In genomic region chr20:36268501-36269342, GRCh38 we compare ENCODE assay signal across 27 cellular contexts. TPM values are rescaled to one million over a fixed set of nuclear protein-coding genes. Genes with fewer than 3 reads are reported as not detected.
DNase-seq lines count a peak whose midpoint lies in the region; FAIRE-seq and TF ChIP-seq lines count a peak whose summit lies in the region.
"Had no signal": no experiment of that assay in that cellular context is flagged by ENCODE, and none has a peak within 500 bp of the region (broad histone marks: within the 10 kb centered on the region; RNA-seq: fewer than 3 reads in every experiment).

No MANE protein-coding gene starts in this region.

- H3K4me1 ChIP-seq in astrocyte (ENCODE audit: insufficient read depth, low read length) (no peaks in the 10 kb centered on the region), mesendoderm (ENCODE audit: control insufficient read depth, low read depth, low read length) (no peaks in the 10 kb centered on the region)
- H3K4me1 ChIP-seq: A549, HAP-1, lower lobe of right lung, prostate gland, transverse colon had no signal

- no peak overlapping the region for H3K18ac ChIP-seq in mesendoderm (ENCODE audit: low read length)

- no peak overlapping the region for H4K5ac ChIP-seq in mesendoderm (ENCODE audit: low read length)

- H3K36me3 Mint-ChIP-seq in astrocyte (ENCODE audit: low read depth, unreplicated experiment), result no peaks in the 10 kb centered on the region
- H3K36me3 Mint-ChIP-seq: activated naive CD8-positive, alpha-beta T cell treated with anti-CD3 and anti-CD28 coated beads for 36 hours; CD8-positive, alpha-beta memory T cell had no signal

- no peaks in the 10 kb centered on the region for H3K79me1 ChIP-seq in mesendoderm (ENCODE audit: low read length)

- H3K36me3 ChIP-seq in astrocyte (ENCODE audit: insufficient read depth, low read length) (no peaks in the 10 kb centered on the region), mesendoderm (ENCODE audit: control insufficient read depth, insufficient read depth, low read length) (no peaks in the 10 kb centered on the region)
- H3K36me3 ChIP-seq: HAP-1, lower lobe of right lung, prostate gland, transverse colon had no signal

- H2BK15ac ChIP-seq in mesendoderm (replicated peaks; ENCODE audit: low read depth), result no peak overlapping the region

- peak; percentile 28 for DNase-seq in NCI-H82 (lab: John Stamatoyannopoulos, UW)
- no peak for DNase-seq in NCI-H82 treated with DMSO at 0.1 percent for 48 hours (lab: John Stamatoyannopoulos, UW; ENCODE audit: unreplicated experiment)
- no peak for DNase-seq in astrocyte (ENCODE audit: low read depth)
- DNase-seq in myocyte (ENCODE audit: low read depth), result peak; percentile 71
- DNase-seq in superior temporal gyrus (ENCODE audit: extremely low spot score), result peak; percentile 57
- DNase-seq in mesendoderm, result no peak
- no peak for DNase-seq in pons (ENCODE audit: low spot score)
- no peak for DNase-seq in stimulated activated CD4-positive, alpha-beta T cell treated with anti-CD3 and anti-CD28 coated beads, Interleukin-1b, Interleukin-23, amount 100 ng/mL, for 48 hours
- DNase-seq: activated CD4-positive, alpha-beta T cell treated with anti-CD3 and anti-CD28 coated beads for 36 hours; activated CD8-positive, alpha-beta T cell treated with anti-CD3 and anti-CD28 coated beads, Interleukin-2, amount 10 ng/mL, durations not matched to agents 7 days and 5 days; activated effector memory CD4-positive, alpha-beta T cell treated with Interleukin-2 at 50 U/mL for 16 hours; activated naive CD8-positive, alpha-beta T cell treated with anti-CD3 and anti-CD28 coated beads for 36 hours; CD8-positive, alpha-beta memory T cell; DMS53; glutamatergic neuron; kidney glomerular epithelial cell; lower lobe of right lung; NCI-H1417 treated with DMSO at 0.1 percent for 48 hours; NCI-H2107; NCI-H524 treated with DMSO at 0.1 percent for 48 hours; Right ventricle myocardium superior; transverse colon had no signal

- TF ChIP-seq CTCF in astrocyte (IDR thresholded peaks at IDR 0.05; ENCODE audit: insufficient read depth, low read depth, low read length), result no peak

- no peak overlapping the region for H2AK5ac ChIP-seq in mesendoderm (ENCODE audit: low read length)

- H3K27me3 ChIP-seq in astrocyte (ENCODE audit: insufficient read depth, low read length), result peaks cover 3% of the 10 kb centered on the region
- H3K27me3 ChIP-seq in mesendoderm (ENCODE audit: insufficient read depth, low read length, poor library complexity), result no peaks in the 10 kb centered on the region

- no peak overlapping the region for H3K27ac Mint-ChIP-seq in astrocyte (ENCODE audit: unreplicated experiment)
- H3K27ac Mint-ChIP-seq: activated CD4-positive, alpha-beta T cell treated with anti-CD3 and anti-CD28 coated beads for 36 hours; activated CD8-positive, alpha-beta T cell treated with anti-CD3 and anti-CD28 coated beads, Interleukin-2, amount 10 ng/mL, durations not matched to agents 7 days and 5 days; activated naive CD8-positive, alpha-beta T cell treated with anti-CD3 and anti-CD28 coated beads for 36 hours; B cell; CD8-positive, alpha-beta memory T cell had no signal

- H2AFZ ChIP-seq in astrocyte (ENCODE audit: low read depth, low read length), result no peak overlapping the region

- no peaks in the 10 kb centered on the region for H4K20me1 ChIP-seq in astrocyte (ENCODE audit: insufficient read depth, low read length)

- H3K79me2 ChIP-seq in astrocyte (ENCODE audit: insufficient read depth, low read length), result no peaks in the 10 kb centered on the region
- H3K79me2 ChIP-seq in mesendoderm (ENCODE audit: control insufficient read depth, insufficient read depth, low read length), result no peaks in the 10 kb centered on the region

- no peak overlapping the region for H3K56ac ChIP-seq in mesendoderm (ENCODE audit: low read length)

- H3K9me3 Mint-ChIP-seq in astrocyte (ENCODE audit: unreplicated experiment), result no peaks in the 10 kb centered on the region
- H3K9me3 Mint-ChIP-seq: activated naive CD8-positive, alpha-beta T cell treated with anti-CD3 and anti-CD28 coated beads for 36 hours; CD8-positive, alpha-beta memory T cell had no signal

- H3K9ac ChIP-seq in astrocyte (ENCODE audit: low read length), result no peak overlapping the region
- no peak overlapping the region for H3K9ac ChIP-seq in mesendoderm (ENCODE audit: low read length)

- no peak overlapping the region for H3K4ac ChIP-seq in mesendoderm (ENCODE audit: low read depth, low read length)

- H3K27me3 Mint-ChIP-seq in astrocyte (ENCODE audit: low read depth, unreplicated experiment), result peaks cover 9% of the 10 kb centered on the region

- no peak overlapping the region for H3K4me2 ChIP-seq in astrocyte (ENCODE audit: low read length)
- no peak overlapping the region for H3K4me2 ChIP-seq in mesendoderm (ENCODE audit: low read length)
- H3K4me2 ChIP-seq: A549 had no signal

- H2BK5ac ChIP-seq in mesendoderm (ENCODE audit: low read length), result no peak overlapping the region

- no peak for FAIRE-seq in astrocyte (lab: Jason Lieb, UNC)
- FAIRE-seq: A549, G401.6 had no signal

- no peak overlapping the region for H3K27ac ChIP-seq in astrocyte (ENCODE audit: low read depth, low read length)
- H3K27ac ChIP-seq in mesendoderm (ENCODE audit: low read depth, low read length), result no peak overlapping the region
- H3K27ac ChIP-seq: A549, lower lobe of right lung, prostate gland, transverse colon had no signal

- no peak overlapping the region for H3K4me3 ChIP-seq in astrocyte (ENCODE audit: insufficient read depth, low read depth, low read length)
- no peak overlapping the region for H3K4me3 ChIP-seq in mesendoderm (ENCODE audit: low read length)
- H3K4me3 ChIP-seq: A549, HAP-1, lower lobe of right lung, prostate gland, transverse colon had no signal

- peaks cover 7% of the 10 kb centered on the region for H3K4me1 Mint-ChIP-seq in astrocyte (ENCODE audit: low read depth, unreplicated experiment)
- H3K4me1 Mint-ChIP-seq: activated CD4-positive, alpha-beta T cell treated with anti-CD3 and anti-CD28 coated beads for 36 hours; activated naive CD8-positive, alpha-beta T cell treated with anti-CD3 and anti-CD28 coated beads for 36 hours; B cell; CD8-positive, alpha-beta memory T cell had no signal

- H3K4me3 Mint-ChIP-seq in astrocyte (ENCODE audit: unreplicated experiment), result peak overlapping the region; percentile 62
- H3K4me3 Mint-ChIP-seq: activated CD4-positive, alpha-beta T cell treated with anti-CD3 and anti-CD28 coated beads for 36 hours; activated CD8-positive, alpha-beta T cell treated with anti-CD3 and anti-CD28 coated beads, Interleukin-2, amount 10 ng/mL, durations not matched to agents 7 days and 5 days; activated naive CD8-positive, alpha-beta T cell treated with anti-CD3 and anti-CD28 coated beads for 36 hours; B cell; CD8-positive, alpha-beta memory T cell had no signal

- WGBS in mesendoderm (ENCODE audit: extremely low coverage, insufficient coverage, low lambda C conversion rate), result no CpG with 5 or more reads among the region's 10 CpGs

- no peak overlapping the region for H3K23ac ChIP-seq in mesendoderm (ENCODE audit: low read length)

- no peak overlapping the region for H2BK120ac ChIP-seq in mesendoderm (ENCODE audit: low read depth, low read length)

- no peaks in the 10 kb centered on the region for H3K9me3 ChIP-seq in astrocyte (ENCODE audit: insufficient read depth, low read depth, low read length)
- H3K9me3 ChIP-seq: A549, HAP-1, lower lobe of right lung, prostate gland, transverse colon had no signal

- H4K8ac ChIP-seq in mesendoderm (ENCODE audit: low read depth, low read length), result no peak overlapping the region

RNA-seq across cellular contexts. Expression of gene AAR2, which starts 32.4 kb away (rescaled TPM):
- 20.9 and 21.7 TPM in 2 replicates for total RNA-seq in astrocyte
- 34.1 and 36.2 TPM in 2 replicates for total RNA-seq in myocyte
- polyA plus RNA-seq in myocyte (2012), result 33.1 TPM
- 30.3 TPM for polyA plus RNA-seq in mesendoderm (2013, experiment 1 of 2)
- polyA plus RNA-seq in mesendoderm (2013, experiment 2 of 2), result 29.0 TPM

RNA-seq across cellular contexts. Expression of gene DLGAP4, which starts 37.4 kb away (rescaled TPM):
- total RNA-seq in astrocyte, result 129 and 135 TPM in 2 replicates
- total RNA-seq in myocyte, result 39.7 and 42.5 TPM in 2 replicates
- 99.3 TPM for polyA plus RNA-seq in myocyte (2012)
- 49.0 TPM for polyA plus RNA-seq in mesendoderm (2013, experiment 1 of 2)
- 50.3 TPM for polyA plus RNA-seq in mesendoderm (2013, experiment 2 of 2)

Comparison
In these comparisons a context has a peak if more than half of its experiments do, and no peak if none do; other contexts are left out.
1. DNase-seq: peak in NCI-H82 (single experiment), myocyte (single experiment) and superior temporal gyrus (single experiment); none in NCI-H82 treated with DMSO at 0.1 percent for 48 hours (single experiment), astrocyte (single experiment), mesendoderm (single experiment), pons (single experiment) and stimulated activated CD4-positive, alpha-beta T cell treated with anti-CD3 and anti-CD28 coated beads, Interleukin-1b, Interleukin-23, amount 100 ng/mL, for 48 hours (single experiment).